8 cellular contexts compared by ENCODE assay signal in the genomic region with DNA sequence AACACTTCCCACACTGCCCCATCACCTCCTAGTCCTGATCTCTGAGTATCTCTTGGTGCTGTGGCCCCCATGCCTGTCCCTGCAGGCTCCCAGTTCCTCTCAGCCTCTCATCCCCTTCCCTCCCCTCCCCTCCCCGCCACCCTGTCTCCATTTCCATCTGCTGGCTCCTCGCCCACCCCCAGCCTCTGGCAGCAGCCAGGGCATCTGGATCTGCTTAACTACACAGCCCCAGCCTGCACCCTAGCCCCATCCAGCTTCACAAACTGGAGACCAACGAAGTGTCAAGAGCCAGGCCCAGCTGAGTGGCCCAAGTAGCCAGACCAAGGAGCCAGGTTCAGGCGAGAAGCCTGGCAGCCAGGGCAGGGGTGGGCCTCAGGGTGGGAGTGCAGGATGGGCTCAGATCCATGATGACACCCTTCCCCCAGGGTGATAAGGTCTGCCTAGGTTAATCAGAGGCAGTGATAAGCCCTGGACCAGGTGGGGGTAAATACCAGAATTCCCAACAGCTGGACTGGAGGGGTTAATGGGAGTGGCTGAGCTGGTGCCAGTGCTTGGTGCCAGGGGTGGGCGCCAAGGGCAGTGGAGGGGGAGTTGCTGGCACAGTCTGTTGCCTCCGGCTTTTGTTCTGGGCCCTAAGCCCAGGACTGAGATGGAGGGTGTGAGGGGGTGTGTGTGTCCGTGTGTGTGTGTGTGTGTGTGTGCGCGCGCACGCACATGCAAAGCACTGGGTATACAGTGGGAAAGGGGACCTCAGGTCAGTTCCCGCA.
A peak's percentile ranks its signal among the peaks of the same experiment; 100 is the strongest.
DNase-seq lines count a peak whose midpoint lies in the region; ATAC-seq lines count a peak whose summit lies in the region.
"Had no signal": no experiment of that assay in that cellular context is flagged by ENCODE, and none has a peak within 500 bp of the region (broad histone marks: within the 10 kb centered on the region; RNA-seq: fewer than 3 reads in every experiment).

No MANE protein-coding gene starts in this region.

- no peak overlapping the region for H3K27ac Mint-ChIP-seq in stimulated activated naive B cell treated with anti-CD40 and anti-IgM and Interleukin-4, amounts not matched to agents 10 μg/mL and 1 μg/mL and 100 μg/mL, for 72 hours

- H3K9me3 Mint-ChIP-seq in stimulated activated naive B cell treated with anti-CD40 and anti-IgM and Interleukin-4, amounts not matched to agents 10 μg/mL and 1 μg/mL and 100 μg/mL, for 72 hours: no peaks in the 10 kb centered on the region
- H3K9me3 Mint-ChIP-seq: naive thymus-derived CD8-positive, alpha-beta T cell had no signal

- H3K27ac ChIP-seq in substantia nigra (ENCODE audit: low read depth, low read length, poor library complexity, severe bottlenecking): peak overlapping the region; percentile 69

- H3K4me1 Mint-ChIP-seq in stimulated activated naive B cell treated with anti-CD40 and anti-IgM and Interleukin-4, amounts not matched to agents 10 μg/mL and 1 μg/mL and 100 μg/mL, for 72 hours: peaks cover 9 to 32% of the 10 kb centered on the region in 2 donors

- ATAC-seq in activated CD4-positive, CD25-positive, alpha-beta regulatory T cell treated with anti-CD3 and anti-CD28 coated beads, Interleukin-2, amount 50 U/mL, for 24 hours: no peak
- ATAC-seq in stimulated activated naive B cell treated with anti-CD40 and anti-IgM and Interleukin-4, amounts not matched to agents 10 μg/mL and 1 μg/mL and 100 μg/mL, for 72 hours (replicated peaks): no peak
- ATAC-seq: naive thymus-derived CD8-positive, alpha-beta T cell had no signal

- DNase-seq in NCI-H69 (lab: John Stamatoyannopoulos, UW): peak; percentile 82
- peak; percentile 82 for DNase-seq in globus pallidus (ENCODE audit: low spot score)
- DNase-seq in substantia nigra (lab: John Stamatoyannopoulos, UW): peak in 42 of 49 donors; percentile 11 to 82 (median 62)
- DNase-seq in stimulated activated naive B cell treated with anti-CD40 and anti-IgM and Interleukin-4, amounts not matched to agents 10 μg/mL and 1 μg/mL and 100 μg/mL, for 72 hours: no peak
- no peak for DNase-seq in activated effector memory CD4-positive, alpha-beta T cell treated with Interleukin-2 at 50 U/mL for 16 hours
- DNase-seq: activated T-cell treated with anti-CD3 and anti-CD28 coated beads, Interleukin-2, amount 50 U/mL, for 48 hours; naive thymus-derived CD8-positive, alpha-beta T cell had no signal

- H3K27me3 Mint-ChIP-seq in stimulated activated naive B cell treated with anti-CD40 and anti-IgM and Interleukin-4, amounts not matched to agents 10 μg/mL and 1 μg/mL and 100 μg/mL, for 72 hours: no peaks in the 10 kb centered on the region
- H3K27me3 Mint-ChIP-seq: naive thymus-derived CD8-positive, alpha-beta T cell had no signal

- peaks cover 12 to 13% of the 10 kb centered on the region in 2 donors for H3K36me3 Mint-ChIP-seq in stimulated activated naive B cell treated with anti-CD40 and anti-IgM and Interleukin-4, amounts not matched to agents 10 μg/mL and 1 μg/mL and 100 μg/mL, for 72 hours

- no peak overlapping the region for H3K4me3 Mint-ChIP-seq in stimulated activated naive B cell treated with anti-CD40 and anti-IgM and Interleukin-4, amounts not matched to agents 10 μg/mL and 1 μg/mL and 100 μg/mL, for 72 hours
- H3K4me3 Mint-ChIP-seq: naive thymus-derived CD8-positive, alpha-beta T cell had no signal

Comparison
In these comparisons a context has a peak if more than half of its experiments do, and no peak if none do; other contexts are left out.
1. DNase-seq: peak in NCI-H69 (single experiment), globus pallidus (single experiment) and substantia nigra (42 of 49); none in stimulated activated naive B cell treated with anti-CD40 and anti-IgM and Interleukin-4, amounts not matched to agents 10 μg/mL and 1 μg/mL and 100 μg/mL, for 72 hours (single experiment) and activated effector memory CD4-positive, alpha-beta T cell treated with Interleukin-2 at 50 U/mL for 16 hours (single experiment).